Comparison of ENCODE assay signal across 8 cellular contexts in genomic region chr16:11639925-11640899, GRCh38. TPM values are rescaled to one million over a fixed set of nuclear protein-coding genes. Genes with fewer than 3 reads are reported as not detected.
DNase-seq lines count a peak whose midpoint lies in the region; ATAC-seq and TF ChIP-seq lines count a peak whose summit lies in the region.

No MANE protein-coding gene starts in this region.

- H3K4me1 Mint-ChIP-seq in natural killer cell treated with Interleukin-12 subunit alpha and Interleukin-12 subunit beta and Interleukin-15 and Interleukin-18, amount 100 ng/mL, for 72 hours (ENCODE audit: low read depth in 2 of 2) = peaks cover 22 to 29% of the 10 kb centered on the region in 2 donors
- peaks cover 6% of the 10 kb centered on the region for H3K4me1 Mint-ChIP-seq in T-helper 2 cell treated with Interferon-gamma antibody and Interleukin-4, amounts not matched to agents 5 μg/mL and 100 μg/mL, for 36 hours (ENCODE audit: low read depth)
- peaks cover 17% of the 10 kb centered on the region for H3K4me1 Mint-ChIP-seq in stimulated activated memory B cell treated with anti-CD40 and anti-IgM and Interleukin-4, amounts not matched to agents 10 μg/mL and 1 μg/mL and 100 μg/mL, for 72 hours

- H3K4me3 Mint-ChIP-seq in natural killer cell treated with Interleukin-12 subunit alpha and Interleukin-12 subunit beta and Interleukin-15 and Interleukin-18, amount 100 ng/mL, for 72 hours = no peak overlapping the region
- H3K4me3 Mint-ChIP-seq in T-helper 2 cell treated with Interferon-gamma antibody and Interleukin-4, amounts not matched to agents 5 μg/mL and 100 μg/mL, for 36 hours = no peak overlapping the region
- no peak overlapping the region for H3K4me3 Mint-ChIP-seq in stimulated activated memory B cell treated with anti-CD40 and anti-IgM and Interleukin-4, amounts not matched to agents 10 μg/mL and 1 μg/mL and 100 μg/mL, for 72 hours

- H3K9me3 Mint-ChIP-seq in natural killer cell treated with Interleukin-12 subunit alpha and Interleukin-12 subunit beta and Interleukin-15 and Interleukin-18, amount 100 ng/mL, for 72 hours = no peaks in the 10 kb centered on the region
- H3K9me3 Mint-ChIP-seq in T-helper 2 cell treated with Interferon-gamma antibody and Interleukin-4, amounts not matched to agents 5 μg/mL and 100 μg/mL, for 36 hours = no peaks in the 10 kb centered on the region
- H3K9me3 Mint-ChIP-seq in stimulated activated memory B cell treated with anti-CD40 and anti-IgM and Interleukin-4, amounts not matched to agents 10 μg/mL and 1 μg/mL and 100 μg/mL, for 72 hours = no peaks in the 10 kb centered on the region

- H3K36me3 Mint-ChIP-seq in natural killer cell treated with Interleukin-12 subunit alpha and Interleukin-12 subunit beta and Interleukin-15 and Interleukin-18, amount 100 ng/mL, for 72 hours = no peaks in the 10 kb centered on the region
- no peaks in the 10 kb centered on the region for H3K36me3 Mint-ChIP-seq in T-helper 2 cell treated with Interferon-gamma antibody and Interleukin-4, amounts not matched to agents 5 μg/mL and 100 μg/mL, for 36 hours (ENCODE audit: low read depth)
- H3K36me3 Mint-ChIP-seq in stimulated activated memory B cell treated with anti-CD40 and anti-IgM and Interleukin-4, amounts not matched to agents 10 μg/mL and 1 μg/mL and 100 μg/mL, for 72 hours = no peaks in the 10 kb centered on the region

- no peaks in the 10 kb centered on the region for H3K36me3 ChIP-seq in KMS-11 (ENCODE audit: insufficient read depth)

- H3K4me1 ChIP-seq in KMS-11 (ENCODE audit: low read depth, poor library complexity, severe bottlenecking) = peaks cover 24% of the 10 kb centered on the region

- no peak overlapping the region for H3K27ac ChIP-seq in KMS-11

- no peak overlapping the region for H3K9ac ChIP-seq in KMS-11

- H3K79me2 ChIP-seq in KMS-11 (ENCODE audit: insufficient read depth, low read depth) = no peaks in the 10 kb centered on the region

- peak overlapping the region; percentile 15; the same call in 1 of the 2 replicates for H3K4me2 ChIP-seq in KMS-11

- ATAC-seq in natural killer cell treated with Interleukin-12 subunit alpha and Interleukin-12 subunit beta and Interleukin-15 and Interleukin-18, amount 100 ng/mL, for 72 hours = peak; percentile 88 to 93
- ATAC-seq in HG02973 (IDR thresholded peaks at IDR 0.05; ENCODE audit: unreplicated experiment) = no peak
- no peak for ATAC-seq in stimulated activated memory B cell treated with anti-CD40 and anti-IgM and Interleukin-4, amounts not matched to agents 10 μg/mL and 1 μg/mL and 100 μg/mL, for 72 hours

- H3K4me3 ChIP-seq in KMS-11 (IDR thresholded peaks at IDR 0.05; ENCODE audit: insufficient read depth, low read depth, low read length) (no peak overlapping the region), fibroblast of pulmonary artery (replicated peaks; ENCODE audit: low read depth, low read length) (no peak overlapping the region)

- peak overlapping the region; percentile 23 to 54 for H3K27ac Mint-ChIP-seq in natural killer cell treated with Interleukin-12 subunit alpha and Interleukin-12 subunit beta and Interleukin-15 and Interleukin-18, amount 100 ng/mL, for 72 hours
- no peak overlapping the region for H3K27ac Mint-ChIP-seq in T-helper 2 cell treated with Interferon-gamma antibody and Interleukin-4, amounts not matched to agents 5 μg/mL and 100 μg/mL, for 36 hours
- no peak overlapping the region for H3K27ac Mint-ChIP-seq in stimulated activated memory B cell treated with anti-CD40 and anti-IgM and Interleukin-4, amounts not matched to agents 10 μg/mL and 1 μg/mL and 100 μg/mL, for 72 hours

- DNase-seq in Ammon's horn (ENCODE audit: low spot score) = peak; percentile 87
- DNase-seq in T1000 (lab: John Stamatoyannopoulos, UW) = peak; percentile 83
- peak; percentile 100 for DNase-seq in fibroblast of pulmonary artery (ENCODE audit: low read depth)
- peak; percentile 82 for DNase-seq in natural killer cell treated with Interleukin-12 subunit alpha and Interleukin-12 subunit beta and Interleukin-15 and Interleukin-18, amount 100 ng/mL, for 72 hours (ENCODE audit: low spot score)
- DNase-seq in T-helper 2 cell treated with Interferon-gamma antibody and Interleukin-4, amounts not matched to agents 5 μg/mL and 100 μg/mL, for 36 hours (ENCODE audit: low spot score) = no peak

- H2AFZ ChIP-seq in KMS-11 (ENCODE audit: low read depth) = no peak overlapping the region

- H4K20me1 ChIP-seq in KMS-11 (ENCODE audit: insufficient read depth) = no peaks in the 10 kb centered on the region

- peaks cover 0 to 6% of the 10 kb centered on the region in 2 donors for H3K27me3 Mint-ChIP-seq in natural killer cell treated with Interleukin-12 subunit alpha and Interleukin-12 subunit beta and Interleukin-15 and Interleukin-18, amount 100 ng/mL, for 72 hours
- peaks cover 18% of the 10 kb centered on the region for H3K27me3 Mint-ChIP-seq in T-helper 2 cell treated with Interferon-gamma antibody and Interleukin-4, amounts not matched to agents 5 μg/mL and 100 μg/mL, for 36 hours (ENCODE audit: low read depth)
- H3K27me3 Mint-ChIP-seq in stimulated activated memory B cell treated with anti-CD40 and anti-IgM and Interleukin-4, amounts not matched to agents 10 μg/mL and 1 μg/mL and 100 μg/mL, for 72 hours = no peaks in the 10 kb centered on the region

- no peak for TF ChIP-seq CTCF in KMS-11 (conservative IDR thresholded peaks at IDR 0.05; ENCODE audit: low read depth, low read length)
- TF ChIP-seq CTCF in fibroblast of pulmonary artery (IDR thresholded peaks at IDR 0.05; ENCODE audit: low read length, missing control alignments) = no peak

- no peaks in the 10 kb centered on the region for H3K27me3 ChIP-seq in KMS-11 (ENCODE audit: insufficient read depth, low read depth)

RNA-seq across cellular contexts. Expression of gene SNN, which starts 28.0 kb away (rescaled TPM):
- 1 to 10 TPM in 1 of 2 donors, under 1 TPM in 1; 0.43 to 1.1 TPM for total RNA-seq in natural killer cell treated with Interleukin-12 subunit alpha and Interleukin-12 subunit beta and Interleukin-15 and Interleukin-18, amount 100 ng/mL, for 72 hours

RNA-seq across cellular contexts. Expression of gene LITAF, which starts 53.5 kb away (rescaled TPM):
- total RNA-seq in natural killer cell treated with Interleukin-12 subunit alpha and Interleukin-12 subunit beta and Interleukin-15 and Interleukin-18, amount 100 ng/mL, for 72 hours = 100 to 1,000 TPM; 112 to 191 TPM

Comparison
In these comparisons a context has a peak if more than half of its experiments do, and no peak if none do; other contexts are left out.
1. ATAC-seq: peak in natural killer cell treated with Interleukin-12 subunit alpha and Interleukin-12 subunit beta and Interleukin-15 and Interleukin-18, amount 100 ng/mL, for 72 hours (2 of 2); none in HG02973 (single experiment) and stimulated activated memory B cell treated with anti-CD40 and anti-IgM and Interleukin-4, amounts not matched to agents 10 μg/mL and 1 μg/mL and 100 μg/mL, for 72 hours (single experiment).
2. H3K27ac Mint-ChIP-seq: peak in natural killer cell treated with Interleukin-12 subunit alpha and Interleukin-12 subunit beta and Interleukin-15 and Interleukin-18, amount 100 ng/mL, for 72 hours (2 of 2); none in T-helper 2 cell treated with Interferon-gamma antibody and Interleukin-4, amounts not matched to agents 5 μg/mL and 100 μg/mL, for 36 hours (single experiment) and stimulated activated memory B cell treated with anti-CD40 and anti-IgM and Interleukin-4, amounts not matched to agents 10 μg/mL and 1 μg/mL and 100 μg/mL, for 72 hours (single experiment).